16 cellular contexts compared by ENCODE assay signal in genomic region chr18:2606335-2606734, GRCh38. TPM values are rescaled to one million over a fixed set of nuclear protein-coding genes. Genes with fewer than 3 reads are reported as not detected.
A peak's percentile ranks its signal among the peaks of the same experiment; 100 is the strongest.
DNase-seq lines count a peak whose midpoint lies in the region; ATAC-seq and TF ChIP-seq lines count a peak whose summit lies in the region.
"Had no signal": no experiment of that assay in that cellular context is flagged by ENCODE, and none has a peak within 500 bp of the region (broad histone marks: within the 10 kb centered on the region; RNA-seq: fewer than 3 reads in every experiment).

No MANE protein-coding gene starts in this region.

- TF ChIP-seq CTCF in SK-N-SH (IDR thresholded peaks at IDR 0.05) = no peak

- H3K27ac ChIP-seq in SK-N-SH (ENCODE audit: low read depth in 2 of 2, low read length in 1 of 2) = peak overlapping the region in 1 of 2 experiments; percentile 34; a peak in 2 of 4 replicates
- H3K27ac ChIP-seq: 22Rv1, adrenal gland had no signal

- WGBS in SK-N-SH (ENCODE audit: low lambda C conversion rate) = 88% methylated on average over 2 of the region's 2 CpGs

- no peaks in the 10 kb centered on the region for H3K9me3 ChIP-seq in SK-N-SH
- H3K9me3 ChIP-seq in skeletal muscle satellite cell (replicated peaks; ENCODE audit: low read length) = no peaks in the 10 kb centered on the region
- H3K9me3 ChIP-seq: heart right ventricle had no signal

- H3F3A ChIP-seq in SK-N-SH (replicated peaks; ENCODE audit: insufficient read depth) = peaks cover 11% of the 10 kb centered on the region

- ATAC-seq in SK-N-SH treated with all-trans-retinoic acid at 6 μM for 48 hours (no peak), GM18867 (IDR thresholded peaks at IDR 0.05; ENCODE audit: unreplicated experiment) (no peak), GM21447 (IDR thresholded peaks at IDR 0.05; ENCODE audit: unreplicated experiment) (no peak)
- ATAC-seq: WTC11 had no signal

- no peaks in the 10 kb centered on the region for H4K20me1 ChIP-seq in SK-N-SH (ENCODE audit: insufficient read depth)

- no peaks in the 10 kb centered on the region for H3K9me2 ChIP-seq in SK-N-SH

- intact Hi-C loops in dendritic cell treated with granulocyte-macrophage colony-stimulating factor and Interleukin-4, amounts not matched to agents 40 ng/mL and 50 ng/mL, for 4 days (cut with micrococcal nuclease) = loop anchor here (5.0 kb wide), 2 partner anchors 36 to 51 kb away; partner anchors contain the start of gene SMCHD1

- H3K79me2 ChIP-seq in SK-N-SH (ENCODE audit: insufficient read depth) = no peaks in the 10 kb centered on the region

- DNase-seq in SK-N-SH (no peak), OCI-M1 (lab: John Stamatoyannopoulos, UW) (peak; percentile 52), KG1 (lab: John Stamatoyannopoulos, UW) (no peak)
- DNase-seq: adrenal gland; effector CD8-positive, alpha-beta T cell; heart right ventricle; NCI-H1417; posterior cingulate gyrus; stimulated activated CD4-positive, alpha-beta T cell treated with anti-CD3 and anti-CD28 coated beads, Interleukin-2, amount 100 ng/mL, for 48 hours had no signal

- H3K27ac Mint-ChIP-seq in dendritic cell treated with granulocyte-macrophage colony-stimulating factor and Interleukin-4, amounts not matched to agents 40 ng/mL and 50 ng/mL, for 4 days = peak overlapping the region; percentile 32
- H3K27ac Mint-ChIP-seq: WTC11 had no signal

- no peaks in the 10 kb centered on the region for H3K9me3 Mint-ChIP-seq in dendritic cell treated with granulocyte-macrophage colony-stimulating factor and Interleukin-4, amounts not matched to agents 40 ng/mL and 50 ng/mL, for 4 days
- H3K9me3 Mint-ChIP-seq: WTC11 had no signal

- CTCF ChIA-PET in SK-N-SH (lab: Yijun Ruan, JAX) = no interaction called here

- no peak for TF ChIP-seq RAD21 in SK-N-SH (IDR thresholded peaks at IDR 0.05; ENCODE audit: low read length)

- no peaks in the 10 kb centered on the region for H3K27me3 Mint-ChIP-seq in dendritic cell treated with granulocyte-macrophage colony-stimulating factor and Interleukin-4, amounts not matched to agents 40 ng/mL and 50 ng/mL, for 4 days

- H3K4me1 ChIP-seq in SK-N-SH (ENCODE audit: control insufficient read depth in 1 of 2, insufficient read depth in 2 of 2, low read depth in 1 of 2, low read length in 1 of 2) (peaks cover 0 to 6% of the 10 kb centered on the region in 2 experiments; a peak in 1 of 4 replicates), skeletal muscle satellite cell (ENCODE audit: control insufficient read depth, insufficient read depth, low read length) (peaks cover 5% of the 10 kb centered on the region)

- POLR2A ChIA-PET in SK-N-SH (lab: Yijun Ruan, JAX) = no interaction called here

- H3K4me2 ChIP-seq in SK-N-SH (no peak overlapping the region), skeletal muscle satellite cell (ENCODE audit: low read length) (peak overlapping the region; percentile 6)

- H3K4me3 ChIP-seq in SK-N-SH (ENCODE audit: low read depth in 2 of 2, low read length in 1 of 2) = no peak overlapping the region
- no peak overlapping the region for H3K4me3 ChIP-seq in skeletal muscle satellite cell (ENCODE audit: low read length)

- H3K27me3 ChIP-seq in SK-N-SH (ENCODE audit: insufficient read depth) (no peaks in the 10 kb centered on the region), skeletal muscle satellite cell (ENCODE audit: control insufficient read depth, insufficient read depth, low read length) (no peaks in the 10 kb centered on the region)
- H3K27me3 ChIP-seq: adrenal gland, heart right ventricle had no signal

- H3K36me3 ChIP-seq in SK-N-SH (replicated peaks in 1 of 2; ENCODE audit: control insufficient read depth in 1 of 2, insufficient read depth in 2 of 2, low read length in 1 of 2) (peaks cover 34 to 43% of the 10 kb centered on the region in 2 experiments), skeletal muscle satellite cell (ENCODE audit: insufficient read depth, low read length) (peaks cover 16% of the 10 kb centered on the region)
- H3K36me3 ChIP-seq: adrenal gland had no signal

- TF ChIP-seq EP300 in SK-N-SH (IDR thresholded peaks at IDR 0.05; ENCODE audit: borderline replicate concordance in 1 of 2, low read depth in 1 of 2, low read length in 1 of 2) = no peak

- H3K9ac ChIP-seq in SK-N-SH (no peak overlapping the region), skeletal muscle satellite cell (ENCODE audit: low read depth, low read length) (peak overlapping the region; percentile 48)

- H3K4me1 Mint-ChIP-seq in dendritic cell treated with granulocyte-macrophage colony-stimulating factor and Interleukin-4, amounts not matched to agents 40 ng/mL and 50 ng/mL, for 4 days (ENCODE audit: low read depth) = peaks cover 20% of the 10 kb centered on the region
- H3K4me1 Mint-ChIP-seq: WTC11 had no signal

- no peak overlapping the region for H3K4me3 Mint-ChIP-seq in dendritic cell treated with granulocyte-macrophage colony-stimulating factor and Interleukin-4, amounts not matched to agents 40 ng/mL and 50 ng/mL, for 4 days
- H3K4me3 Mint-ChIP-seq: WTC11 had no signal

- no peaks in the 10 kb centered on the region for H3K36me3 Mint-ChIP-seq in dendritic cell treated with granulocyte-macrophage colony-stimulating factor and Interleukin-4, amounts not matched to agents 40 ng/mL and 50 ng/mL, for 4 days (ENCODE audit: low read depth)

- peak overlapping the region; percentile 67 for H2AFZ ChIP-seq in SK-N-SH (ENCODE audit: low read depth)

TF ChIP-seq in SK-N-SH, 30 proteins besides CTCF, POLR2A, EP300 and RAD21 (continues in another document):
- TF ChIP-seq GABPA (IDR thresholded peaks at IDR 0.05; ENCODE audit: low read depth) (no peak), MEF2A (IDR thresholded peaks at IDR 0.05; ENCODE audit: borderline replicate concordance, low read depth) (no peak), EZH2phosphoT487 (IDR thresholded peaks at IDR 0.05; ENCODE audit: borderline replicate concordance, low read depth) (no peak), TAF1 (IDR thresholded peaks at IDR 0.05; ENCODE audit: borderline replicate concordance, low read depth, low read length) (no peak), RFX5 (IDR thresholded peaks at IDR 0.05; ENCODE audit: low read length) (no peak), NRF1 (IDR thresholded peaks at IDR 0.05; ENCODE audit: low read depth, low read length) (no peak), USF2 (IDR thresholded peaks at IDR 0.05; ENCODE audit: borderline replicate concordance, low read depth, low read length) (no peak)

TF ChIP-seq in SK-N-SH treated with all-trans-retinoic acid at 6 μM for 48 hours, 23 proteins besides CTCF, POLR2A, EP300 and RAD21:
- TF ChIP-seq ZNF8 (CRISPR knock-in tag; IDR thresholded peaks at IDR 0.05) (no peak), CSRNP3 (CRISPR knock-in tag; IDR thresholded peaks at IDR 0.05) (no peak), BACH2 (CRISPR knock-in tag; IDR thresholded peaks at IDR 0.05; ENCODE audit: borderline replicate concordance) (no peak), SNAI2 (CRISPR knock-in tag; IDR thresholded peaks at IDR 0.05) (no peak), OSR1 (CRISPR knock-in tag; IDR thresholded peaks at IDR 0.05) (no peak), ZFP3 (CRISPR knock-in tag; IDR thresholded peaks at IDR 0.05) (no peak), ISL1 (CRISPR knock-in tag; IDR thresholded peaks at IDR 0.05) (no peak), GLIS3 (CRISPR knock-in tag; IDR thresholded peaks at IDR 0.05) (no peak), ZNF565 (CRISPR knock-in tag; conservative IDR thresholded peaks at IDR 0.05; ENCODE audit: low read depth) (no peak), RARB (CRISPR knock-in tag; IDR thresholded peaks at IDR 0.05) (no peak), PPARA (CRISPR knock-in tag; IDR thresholded peaks at IDR 0.05; ENCODE audit: borderline replicate concordance) (no peak), ARNTL (CRISPR knock-in tag; IDR thresholded peaks at IDR 0.05; ENCODE audit: borderline replicate concordance, low read depth) (no peak), TOX (CRISPR knock-in tag; IDR thresholded peaks at IDR 0.05; ENCODE audit: borderline replicate concordance) (no peak), ESRRG (CRISPR knock-in tag; IDR thresholded peaks at IDR 0.05) (no peak)

RNA-seq across cellular contexts. Expression of gene NDC80, which starts 35.0 kb away (rescaled TPM):
- 7.9 and 11.3 TPM in 2 replicates for polyA plus RNA-seq in SK-N-SH (2012; rRNA removed)
- polyA plus RNA-seq in SK-N-SH (2012; cell fraction: cytosol; rRNA removed) = 10.1 and 11.6 TPM in 2 replicates
- polyA plus RNA-seq in SK-N-SH (2012; cell fraction: nucleus; rRNA removed) = 9.7 and 11.0 TPM in 2 replicates
- total RNA-seq in skeletal muscle satellite cell (2012; rRNA removed) = 16.7 and 19.9 TPM in 2 replicates

RNA-seq across cellular contexts. Expression of gene METTL4, which starts 35.0 kb away (rescaled TPM):
- 2.9 and 5.3 TPM in 2 replicates for polyA plus RNA-seq in SK-N-SH (2012; rRNA removed)
- polyA plus RNA-seq in SK-N-SH (2012; cell fraction: cytosol; rRNA removed) = 5.4 TPM in 2 replicates
- polyA plus RNA-seq in SK-N-SH (2012; cell fraction: nucleus; rRNA removed) = 3.4 and 6.9 TPM in 2 replicates
- 4.6 and 9.4 TPM in 2 replicates for total RNA-seq in skeletal muscle satellite cell (2012; rRNA removed)

RNA-seq across cellular contexts. Expression of gene SMCHD1, which starts 49.2 kb away (rescaled TPM):
- 8.9 and 10.9 TPM in 2 replicates for polyA plus RNA-seq in SK-N-SH (2012; rRNA removed)
- 10.8 and 12.3 TPM in 2 replicates for polyA plus RNA-seq in SK-N-SH (2012; cell fraction: cytosol; rRNA removed)
- 9.8 and 22.0 TPM in 2 replicates for polyA plus RNA-seq in SK-N-SH (2012; cell fraction: nucleus; rRNA removed)
- total RNA-seq in skeletal muscle satellite cell (2012; rRNA removed) = 43.5 and 49.2 TPM in 2 replicates
